Comparison of ENCODE assay signal across 1 cellular context in the genomic region with DNA sequence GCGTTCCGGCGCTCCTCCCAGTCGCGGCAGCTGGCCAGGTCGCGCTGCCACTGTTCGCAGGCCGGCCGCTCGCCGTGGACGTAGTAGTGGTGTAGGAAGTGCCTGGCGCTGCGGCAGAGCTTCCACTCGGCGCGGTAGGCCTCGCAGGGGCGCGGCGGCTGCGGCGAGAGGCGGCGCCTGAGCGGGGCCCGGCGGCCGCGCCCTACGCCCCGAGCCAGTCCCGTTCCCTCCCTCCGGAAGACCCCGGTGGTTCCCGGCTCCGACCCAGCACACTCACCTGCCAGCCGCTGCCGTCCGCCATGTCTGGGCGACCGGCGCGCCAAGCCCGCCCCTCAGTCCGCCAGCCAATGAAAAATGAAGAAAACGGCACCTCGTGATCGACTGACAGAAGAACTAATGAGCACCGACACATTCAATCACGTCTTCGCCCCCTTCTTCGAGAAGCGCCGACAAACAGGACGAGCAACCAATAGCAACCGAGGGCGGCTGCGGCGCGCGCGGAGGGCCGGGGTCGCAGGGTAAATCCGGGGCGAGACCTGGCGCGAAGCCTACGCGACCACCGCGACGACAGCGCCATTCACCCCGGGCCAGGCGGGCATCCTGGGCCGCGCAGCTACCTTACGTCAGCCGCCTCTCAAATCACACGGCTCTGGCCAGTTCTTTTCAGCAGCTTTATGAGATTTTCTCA.
A peak's percentile ranks its signal among the peaks of the same experiment; 100 is the strongest.
TF ChIP-seq lines count a peak whose summit lies in the region.

A gene with protein sequence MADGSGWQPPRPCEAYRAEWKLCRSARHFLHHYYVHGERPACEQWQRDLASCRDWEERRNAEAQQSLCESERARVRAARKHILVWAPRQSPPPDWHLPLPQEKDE (minus strand): TSS at position 324 of the 688 bp plus-strand sequence. CDS start 23 bp downstream, at position 301.

TF ChIP-seq in WTC11, 78 proteins besides CTCF, POLR2A, EP300 and RAD21 (continued from another document):
- TF ChIP-seq ESRRA (CRISPR knock-in tag; IDR thresholded peaks at IDR 0.05; ENCODE audit: borderline replicate concordance) (0 out of 2 replicates have a peak, but pooled peaks have one; percentile 32), ARID4B (CRISPR knock-in tag; IDR thresholded peaks at IDR 0.05; ENCODE audit: borderline replicate concordance) (no peak), ZNF263 (CRISPR knock-in tag; IDR thresholded peaks at IDR 0.05; ENCODE audit: low read depth) (no peak), ZNF317 (CRISPR knock-in tag; IDR thresholded peaks at IDR 0.05; ENCODE audit: borderline replicate concordance, low read depth) (0 out of 2 replicates have a peak, but pooled peaks have one; percentile 10), ZNF671 (CRISPR knock-in tag; IDR thresholded peaks at IDR 0.05) (no peak), GABPB1 (CRISPR knock-in tag; IDR thresholded peaks at IDR 0.05) (peak; percentile 53; the same call in 1 of the 2 replicates), KAT7 (CRISPR knock-in tag; IDR thresholded peaks at IDR 0.05; ENCODE audit: borderline replicate concordance) (0 out of 2 replicates have a peak, but pooled peaks have one; percentile 38), E2F5 (CRISPR knock-in tag; IDR thresholded peaks at IDR 0.05) (peak; percentile 95), NFATC4 (CRISPR knock-in tag; IDR thresholded peaks at IDR 0.05) (0 out of 2 replicates have a peak, but pooled peaks have one; percentile 18), ZBTB21 (CRISPR knock-in tag; IDR thresholded peaks at IDR 0.05; ENCODE audit: borderline replicate concordance) (no peak), SOX15 (CRISPR knock-in tag; IDR thresholded peaks at IDR 0.05) (no peak), FOXK1 (CRISPR knock-in tag; IDR thresholded peaks at IDR 0.05) (peak; percentile 6; the same call in 1 of the 2 replicates), NR3C1 (CRISPR knock-in tag; conservative IDR thresholded peaks at IDR 0.05; ENCODE audit: low read depth) (no peak), SMAD4 (CRISPR knock-in tag; IDR thresholded peaks at IDR 0.05) (no peak), CREM (CRISPR knock-in tag; IDR thresholded peaks at IDR 0.05) (peak; percentile 87; the same call in 1 of the 2 replicates), MYBL2 (CRISPR knock-in tag; IDR thresholded peaks at IDR 0.05) (no peak), E2F4 (CRISPR knock-in tag; IDR thresholded peaks at IDR 0.05; ENCODE audit: borderline replicate concordance, low read depth) (peak; percentile 85; the same call in 1 of the 2 replicates), PRDM15 (CRISPR knock-in tag; IDR thresholded peaks at IDR 0.05) (peak; percentile 31; the same call in 1 of the 2 replicates)
- TF ChIP-seq, protein P1, sequence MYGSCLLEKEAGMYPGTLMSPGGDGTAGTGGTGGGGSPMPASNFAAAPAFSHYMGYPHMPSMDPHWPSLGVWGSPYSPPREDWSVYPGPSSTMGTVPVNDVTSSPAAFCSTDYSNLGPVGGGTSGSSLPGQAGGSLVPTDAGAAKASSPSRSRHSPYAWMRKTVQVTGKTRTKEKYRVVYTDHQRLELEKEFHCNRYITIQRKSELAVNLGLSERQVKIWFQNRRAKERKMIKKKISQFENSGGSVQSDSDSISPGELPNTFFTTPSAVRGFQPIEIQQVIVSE (CRISPR knock-in tag; IDR thresholded peaks at IDR 0.05; ENCODE audit: borderline replicate concordance), result no peak
- TF ChIP-seq, protein P2, sequence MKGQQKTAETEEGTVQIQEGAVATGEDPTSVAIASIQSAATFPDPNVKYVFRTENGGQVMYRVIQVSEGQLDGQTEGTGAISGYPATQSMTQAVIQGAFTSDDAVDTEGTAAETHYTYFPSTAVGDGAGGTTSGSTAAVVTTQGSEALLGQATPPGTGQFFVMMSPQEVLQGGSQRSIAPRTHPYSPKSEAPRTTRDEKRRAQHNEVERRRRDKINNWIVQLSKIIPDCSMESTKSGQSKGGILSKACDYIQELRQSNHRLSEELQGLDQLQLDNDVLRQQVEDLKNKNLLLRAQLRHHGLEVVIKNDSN (CRISPR knock-in tag; IDR thresholded peaks at IDR 0.05), result peak; percentile 76
- TF ChIP-seq, protein P3, sequence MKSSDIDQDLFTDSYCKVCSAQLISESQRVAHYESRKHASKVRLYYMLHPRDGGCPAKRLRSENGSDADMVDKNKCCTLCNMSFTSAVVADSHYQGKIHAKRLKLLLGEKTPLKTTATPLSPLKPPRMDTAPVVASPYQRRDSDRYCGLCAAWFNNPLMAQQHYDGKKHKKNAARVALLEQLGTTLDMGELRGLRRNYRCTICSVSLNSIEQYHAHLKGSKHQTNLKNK (CRISPR knock-in tag; IDR thresholded peaks at IDR 0.05), result no peak
- TF ChIP-seq, protein P4, sequence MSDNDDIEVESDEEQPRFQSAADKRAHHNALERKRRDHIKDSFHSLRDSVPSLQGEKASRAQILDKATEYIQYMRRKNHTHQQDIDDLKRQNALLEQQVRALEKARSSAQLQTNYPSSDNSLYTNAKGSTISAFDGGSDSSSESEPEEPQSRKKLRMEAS (CRISPR knock-in tag; IDR thresholded peaks at IDR 0.05), result peak; percentile 86
- TF ChIP-seq, protein P5, sequence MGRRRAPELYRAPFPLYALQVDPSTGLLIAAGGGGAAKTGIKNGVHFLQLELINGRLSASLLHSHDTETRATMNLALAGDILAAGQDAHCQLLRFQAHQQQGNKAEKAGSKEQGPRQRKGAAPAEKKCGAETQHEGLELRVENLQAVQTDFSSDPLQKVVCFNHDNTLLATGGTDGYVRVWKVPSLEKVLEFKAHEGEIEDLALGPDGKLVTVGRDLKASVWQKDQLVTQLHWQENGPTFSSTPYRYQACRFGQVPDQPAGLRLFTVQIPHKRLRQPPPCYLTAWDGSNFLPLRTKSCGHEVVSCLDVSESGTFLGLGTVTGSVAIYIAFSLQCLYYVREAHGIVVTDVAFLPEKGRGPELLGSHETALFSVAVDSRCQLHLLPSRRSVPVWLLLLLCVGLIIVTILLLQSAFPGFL (CRISPR knock-in tag; IDR thresholded peaks at IDR 0.05; ENCODE audit: borderline replicate concordance), result 0 out of 2 replicates have a peak, but pooled peaks have one; percentile 47
- TF ChIP-seq, protein P6, sequence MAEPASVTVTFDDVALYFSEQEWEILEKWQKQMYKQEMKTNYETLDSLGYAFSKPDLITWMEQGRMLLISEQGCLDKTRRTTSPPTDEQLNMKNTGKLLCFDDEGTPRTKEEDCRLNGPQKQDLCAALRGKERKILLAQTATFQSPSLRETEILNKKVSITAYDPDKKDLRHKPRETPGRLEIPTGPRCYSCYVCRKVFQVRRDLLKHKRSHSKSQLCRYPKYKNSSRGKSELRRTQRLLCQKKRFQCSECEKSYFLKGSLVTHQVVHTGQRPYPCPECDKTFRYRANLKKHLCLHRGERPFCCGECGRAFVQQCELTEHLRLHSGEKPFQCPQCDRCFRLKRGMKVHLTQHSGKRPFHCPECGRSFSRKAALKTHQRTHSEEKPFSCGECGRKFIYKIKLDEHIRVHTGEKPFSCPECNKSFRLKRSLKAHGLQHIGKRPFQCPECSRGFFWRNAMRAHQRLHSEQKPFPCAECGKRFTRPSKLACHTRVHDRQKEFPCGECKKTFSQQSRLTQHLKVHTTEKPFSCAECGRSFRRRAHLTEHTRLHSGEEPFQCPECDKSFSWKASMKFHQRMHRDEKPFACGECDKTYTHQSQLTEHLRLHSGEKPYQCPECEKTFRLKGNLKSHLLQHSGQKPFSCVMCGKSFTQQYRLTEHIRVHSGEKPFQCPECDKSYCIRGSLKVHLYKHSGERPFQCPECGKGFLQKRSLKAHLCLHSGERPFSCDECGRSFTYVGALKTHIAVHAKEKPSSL (CRISPR knock-in tag; conservative IDR thresholded peaks at IDR 0.05), result no peak
- TF ChIP-seq, protein P7, sequence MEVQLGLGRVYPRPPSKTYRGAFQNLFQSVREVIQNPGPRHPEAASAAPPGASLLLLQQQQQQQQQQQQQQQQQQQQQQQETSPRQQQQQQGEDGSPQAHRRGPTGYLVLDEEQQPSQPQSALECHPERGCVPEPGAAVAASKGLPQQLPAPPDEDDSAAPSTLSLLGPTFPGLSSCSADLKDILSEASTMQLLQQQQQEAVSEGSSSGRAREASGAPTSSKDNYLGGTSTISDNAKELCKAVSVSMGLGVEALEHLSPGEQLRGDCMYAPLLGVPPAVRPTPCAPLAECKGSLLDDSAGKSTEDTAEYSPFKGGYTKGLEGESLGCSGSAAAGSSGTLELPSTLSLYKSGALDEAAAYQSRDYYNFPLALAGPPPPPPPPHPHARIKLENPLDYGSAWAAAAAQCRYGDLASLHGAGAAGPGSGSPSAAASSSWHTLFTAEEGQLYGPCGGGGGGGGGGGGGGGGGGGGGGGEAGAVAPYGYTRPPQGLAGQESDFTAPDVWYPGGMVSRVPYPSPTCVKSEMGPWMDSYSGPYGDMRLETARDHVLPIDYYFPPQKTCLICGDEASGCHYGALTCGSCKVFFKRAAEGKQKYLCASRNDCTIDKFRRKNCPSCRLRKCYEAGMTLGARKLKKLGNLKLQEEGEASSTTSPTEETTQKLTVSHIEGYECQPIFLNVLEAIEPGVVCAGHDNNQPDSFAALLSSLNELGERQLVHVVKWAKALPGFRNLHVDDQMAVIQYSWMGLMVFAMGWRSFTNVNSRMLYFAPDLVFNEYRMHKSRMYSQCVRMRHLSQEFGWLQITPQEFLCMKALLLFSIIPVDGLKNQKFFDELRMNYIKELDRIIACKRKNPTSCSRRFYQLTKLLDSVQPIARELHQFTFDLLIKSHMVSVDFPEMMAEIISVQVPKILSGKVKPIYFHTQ (CRISPR knock-in tag; IDR thresholded peaks at IDR 0.05), result no peak
